11 cellular contexts compared by ENCODE assay signal in the genomic region with DNA sequence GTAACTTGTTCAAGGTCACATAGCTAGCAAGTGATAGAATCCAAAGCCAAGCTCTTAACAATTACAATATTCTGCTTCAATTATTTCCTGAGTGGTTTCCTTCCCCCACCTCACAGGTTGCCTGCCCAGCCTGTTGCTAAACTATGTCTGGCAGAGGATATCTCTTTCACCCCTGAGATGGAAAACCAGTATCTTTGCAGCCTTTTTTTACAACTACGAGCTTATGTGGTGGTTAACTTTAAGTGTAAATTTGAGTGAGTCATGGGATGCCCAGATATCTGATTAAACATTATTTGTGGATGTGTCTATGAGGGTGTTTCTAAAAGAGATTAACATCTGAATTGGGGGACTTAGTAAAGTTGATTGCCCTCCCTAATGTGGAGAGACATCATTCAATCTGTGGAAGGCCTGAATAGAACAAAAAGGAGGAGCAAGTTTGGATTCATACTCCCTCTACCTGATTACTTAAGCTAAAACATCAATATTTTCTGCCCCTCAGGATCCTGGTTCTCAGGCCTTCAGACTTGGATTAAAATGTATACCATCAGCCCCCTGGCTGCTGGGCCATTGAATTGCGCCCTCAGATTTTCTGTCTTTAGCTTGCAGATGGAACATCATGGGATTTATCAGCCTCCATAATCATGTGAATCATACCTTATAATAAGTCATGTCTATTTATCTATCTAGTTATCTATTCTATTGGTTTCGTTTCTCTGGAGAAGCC.
DNase-seq lines count a peak whose midpoint lies in the region; ATAC-seq and TF ChIP-seq lines count a peak whose summit lies in the region.
"Had no signal": no experiment of that assay in that cellular context is flagged by ENCODE, and none has a peak within 500 bp of the region (broad histone marks: within the 10 kb centered on the region; RNA-seq: fewer than 3 reads in every experiment).

No MANE protein-coding gene starts in this region.

- H3K27me3 ChIP-seq in GM23338 (ENCODE audit: insufficient read depth) = no peaks in the 10 kb centered on the region

- H3K27ac ChIP-seq in 22Rv1 (no peak overlapping the region), GM23338 (ENCODE audit: low read depth) (no peak overlapping the region)

- ATAC-seq in GM23338 (peak; percentile 31; the same call in 1 of the 3 replicates), HG03571 (IDR thresholded peaks at IDR 0.05; ENCODE audit: unreplicated experiment) (no peak)

- H3K4me1 Mint-ChIP-seq in GM23338 = peaks cover 11% of the 10 kb centered on the region
- H3K4me1 Mint-ChIP-seq: CD4-positive, CD25-positive, alpha-beta regulatory T cell had no signal

- TF ChIP-seq CTCF in 22Rv1 (IDR thresholded peaks at IDR 0.05) (peak; percentile 64), GM23338 (conservative IDR thresholded peaks at IDR 0.05; ENCODE audit: low read depth in 2 of 2) (peak; percentile 65 to 77), fibroblast of villous mesenchyme (IDR thresholded peaks at IDR 0.05; ENCODE audit: insufficient read depth, low read depth, low read length) (peak; percentile 50)

- no peaks in the 10 kb centered on the region for H3K27me3 Mint-ChIP-seq in GM23338 (ENCODE audit: insufficient read depth, low read depth, poor library complexity)
- H3K27me3 Mint-ChIP-seq: CD4-positive, CD25-positive, alpha-beta regulatory T cell had no signal

- 0 out of 2 replicates have a peak overlapping the region, but pooled peaks have one; percentile 24 for H2AFZ ChIP-seq in GM23338

- no peaks in the 10 kb centered on the region for H3F3A ChIP-seq in GM23338 (replicated peaks; ENCODE audit: low read depth)

- peaks cover 4% of the 10 kb centered on the region; the same call in 1 of the 2 replicates for H3K4me1 ChIP-seq in GM23338 (ENCODE audit: insufficient read depth)

- H3K36me3 ChIP-seq in GM23338 (ENCODE audit: insufficient read depth) = no peaks in the 10 kb centered on the region

- H3K9me3 Mint-ChIP-seq in GM23338 = no peaks in the 10 kb centered on the region

- no peak overlapping the region for H3K4me3 ChIP-seq in GM23338
- H3K4me3 ChIP-seq in fibroblast of villous mesenchyme (ENCODE audit: low read depth, low read length) = no peak overlapping the region

- H3K9me2 ChIP-seq in GM23338 (ENCODE audit: insufficient read depth) = no peaks in the 10 kb centered on the region

- H3K79me2 ChIP-seq in GM23338 (replicated peaks; ENCODE audit: insufficient read depth) = no peaks in the 10 kb centered on the region

- H3K4me2 ChIP-seq in GM23338 = no peak overlapping the region

- no peak overlapping the region for H3K27ac Mint-ChIP-seq in GM23338
- H3K27ac Mint-ChIP-seq: CD4-positive, CD25-positive, alpha-beta regulatory T cell had no signal

- H3K4me3 Mint-ChIP-seq in GM23338 = no peak overlapping the region
- H3K4me3 Mint-ChIP-seq: CD4-positive, CD25-positive, alpha-beta regulatory T cell had no signal

- DNase-seq in GM23338 (ENCODE audit: low spot score) = peak; percentile 58
- peak; percentile 33 for DNase-seq in RKO (ENCODE audit: low spot score)
- DNase-seq in fibroblast of villous mesenchyme (ENCODE audit: low read depth) = peak; percentile 70
- DNase-seq in germinal center (ENCODE audit: low spot score) = no peak
- DNase-seq in NCI-H128 (lab: John Stamatoyannopoulos, UW; ENCODE audit: unreplicated experiment) = no peak
- DNase-seq in GDM1 (lab: John Stamatoyannopoulos, UW) = no peak
- DNase-seq: activated gamma-delta T cell treated with Interleukin-2 at 50 U/mL for 16 hours; CD4-positive, CD25-positive, alpha-beta regulatory T cell; NCI-H1694 had no signal

- H4K20me1 ChIP-seq in GM23338 (replicated peaks; ENCODE audit: insufficient read depth) = no peaks in the 10 kb centered on the region

- H3K36me3 Mint-ChIP-seq in GM23338 (ENCODE audit: low read depth) = no peaks in the 10 kb centered on the region
- H3K36me3 Mint-ChIP-seq: CD4-positive, CD25-positive, alpha-beta regulatory T cell had no signal

TF ChIP-seq in GM23338, 12 proteins besides CTCF, POLR2A, EP300 and RAD21 (continues in another document):
- no peak for TF ChIP-seq ZNF331 (CRISPR knock-in tag; IDR thresholded peaks at IDR 0.05; ENCODE audit: low read depth)
- no peak for TF ChIP-seq ZNF114 (CRISPR knock-in tag; IDR thresholded peaks at IDR 0.05)
- no peak for TF ChIP-seq NANOG (IDR thresholded peaks at IDR 0.05; ENCODE audit: borderline replicate concordance)
- TF ChIP-seq STAT1 (IDR thresholded peaks at IDR 0.05; ENCODE audit: unreplicated experiment) = no peak
- TF ChIP-seq, protein P1, sequence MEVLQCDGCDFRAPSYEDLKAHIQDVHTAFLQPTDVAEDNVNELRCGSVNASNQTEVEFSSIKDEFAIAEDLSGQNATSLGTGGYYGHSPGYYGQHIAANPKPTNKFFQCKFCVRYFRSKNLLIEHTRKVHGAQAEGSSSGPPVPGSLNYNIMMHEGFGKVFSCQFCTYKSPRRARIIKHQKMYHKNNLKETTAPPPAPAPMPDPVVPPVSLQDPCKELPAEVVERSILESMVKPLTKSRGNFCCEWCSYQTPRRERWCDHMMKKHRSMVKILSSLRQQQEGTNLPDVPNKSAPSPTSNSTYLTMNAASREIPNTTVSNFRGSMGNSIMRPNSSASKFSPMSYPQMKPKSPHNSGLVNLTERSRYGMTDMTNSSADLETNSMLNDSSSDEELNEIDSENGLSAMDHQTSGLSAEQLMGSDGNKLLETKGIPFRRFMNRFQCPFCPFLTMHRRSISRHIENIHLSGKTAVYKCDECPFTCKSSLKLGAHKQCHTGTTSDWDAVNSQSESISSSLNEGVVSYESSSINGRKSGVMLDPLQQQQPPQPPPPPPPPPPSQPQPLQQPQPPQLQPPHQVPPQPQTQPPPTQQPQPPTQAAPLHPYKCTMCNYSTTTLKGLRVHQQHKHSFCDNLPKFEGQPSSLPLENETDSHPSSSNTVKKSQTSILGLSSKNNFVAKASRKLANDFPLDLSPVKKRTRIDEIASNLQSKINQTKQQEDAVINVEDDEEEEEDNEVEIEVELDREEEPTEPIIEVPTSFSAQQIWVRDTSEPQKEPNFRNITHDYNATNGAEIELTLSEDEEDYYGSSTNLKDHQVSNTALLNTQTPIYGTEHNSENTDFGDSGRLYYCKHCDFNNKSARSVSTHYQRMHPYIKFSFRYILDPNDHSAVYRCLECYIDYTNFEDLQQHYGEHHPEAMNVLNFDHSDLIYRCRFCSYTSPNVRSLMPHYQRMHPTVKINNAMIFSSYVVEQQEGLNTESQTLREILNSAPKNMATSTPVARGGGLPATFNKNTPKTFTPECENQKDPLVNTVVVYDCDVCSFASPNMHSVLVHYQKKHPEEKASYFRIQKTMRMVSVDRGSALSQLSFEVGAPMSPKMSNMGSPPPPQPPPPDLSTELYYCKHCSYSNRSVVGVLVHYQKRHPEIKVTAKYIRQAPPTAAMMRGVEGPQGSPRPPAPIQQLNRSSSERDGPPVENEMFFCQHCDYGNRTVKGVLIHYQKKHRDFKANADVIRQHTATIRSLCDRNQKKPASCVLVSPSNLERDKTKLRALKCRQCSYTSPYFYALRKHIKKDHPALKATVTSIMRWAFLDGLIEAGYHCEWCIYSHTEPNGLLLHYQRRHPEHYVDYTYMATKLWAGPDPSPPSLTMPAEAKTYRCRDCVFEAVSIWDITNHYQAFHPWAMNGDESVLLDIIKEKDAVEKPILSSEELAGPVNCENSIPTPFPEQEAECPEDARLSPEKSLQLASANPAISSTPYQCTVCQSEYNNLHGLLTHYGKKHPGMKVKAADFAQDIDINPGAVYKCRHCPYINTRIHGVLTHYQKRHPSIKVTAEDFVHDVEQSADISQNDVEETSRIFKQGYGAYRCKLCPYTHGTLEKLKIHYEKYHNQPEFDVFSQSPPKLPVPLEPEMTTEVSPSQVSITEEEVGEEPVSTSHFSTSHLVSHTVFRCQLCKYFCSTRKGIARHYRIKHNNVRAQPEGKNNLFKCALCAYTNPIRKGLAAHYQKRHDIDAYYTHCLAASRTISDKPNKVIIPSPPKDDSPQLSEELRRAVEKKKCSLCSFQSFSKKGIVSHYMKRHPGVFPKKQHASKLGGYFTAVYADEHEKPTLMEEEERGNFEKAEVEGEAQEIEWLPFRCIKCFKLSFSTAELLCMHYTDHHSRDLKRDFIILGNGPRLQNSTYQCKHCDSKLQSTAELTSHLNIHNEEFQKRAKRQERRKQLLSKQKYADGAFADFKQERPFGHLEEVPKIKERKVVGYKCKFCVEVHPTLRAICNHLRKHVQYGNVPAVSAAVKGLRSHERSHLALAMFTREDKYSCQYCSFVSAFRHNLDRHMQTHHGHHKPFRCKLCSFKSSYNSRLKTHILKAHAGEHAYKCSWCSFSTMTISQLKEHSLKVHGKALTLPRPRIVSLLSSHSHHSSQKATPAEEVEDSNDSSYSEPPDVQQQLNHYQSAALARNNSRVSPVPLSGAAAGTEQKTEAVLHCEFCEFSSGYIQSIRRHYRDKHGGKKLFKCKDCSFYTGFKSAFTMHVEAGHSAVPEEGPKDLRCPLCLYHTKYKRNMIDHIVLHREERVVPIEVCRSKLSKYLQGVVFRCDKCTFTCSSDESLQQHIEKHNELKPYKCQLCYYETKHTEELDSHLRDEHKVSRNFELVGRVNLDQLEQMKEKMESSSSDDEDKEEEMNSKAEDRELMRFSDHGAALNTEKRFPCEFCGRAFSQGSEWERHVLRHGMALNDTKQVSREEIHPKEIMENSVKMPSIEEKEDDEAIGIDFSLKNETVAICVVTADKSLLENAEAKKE (CRISPR knock-in tag; IDR thresholded peaks at IDR 0.05) = no peak
- no peak for TF ChIP-seq EZH2 (IDR thresholded peaks at IDR 0.05; ENCODE audit: low read depth, unreplicated experiment)

Comparison
In these comparisons a context has a peak if more than half of its experiments do, and no peak if none do; other contexts are left out.
1. DNase-seq: peak in GM23338 (single experiment), RKO (single experiment) and fibroblast of villous mesenchyme (single experiment); none in germinal center (single experiment), NCI-H128 (single experiment) and GDM1 (single experiment).
2. Peak in every context shown above with its lines, with median percentiles within 50 percentile points of each other: CTCF ChIP-seq.